ENCODE assay signal across 27 cellular contexts in genomic region chr10:94308866-94309265, GRCh38.
"Had no signal": no experiment of that assay in that cellular context is flagged by ENCODE, and none has a peak within 500 bp of the region (broad histone marks: within the 10 kb centered on the region; RNA-seq: fewer than 3 reads in every experiment).

No MANE protein-coding gene starts in this region.

- H3K27ac ChIP-seq: colonic mucosa, epithelial cell of prostate, gastroesophageal sphincter, right atrium auricular region, thyroid gland, upper lobe of right lung had no signal

- H3K27me3 ChIP-seq: colonic mucosa, gastroesophageal sphincter, right atrium auricular region, thyroid gland, upper lobe of right lung had no signal

- H3K4me3 Mint-ChIP-seq: activated naive CD8-positive, alpha-beta T cell treated with anti-CD3 and anti-CD28 coated beads for 36 hours; activated T-cell treated with anti-CD3 and anti-CD28 coated beads, Interleukin-2, amount 50 U/mL, for 4 hours; endodermal cell; naive B cell; stimulated activated naive CD8-positive, alpha-beta T cell treated with anti-CD3 and anti-CD28 coated beads, Interleukin-15, Interleukin-2, amounts not matched to agents 100 ng/mL and 50 ng/mL, for 24 hours; T-helper 1 cell treated with Interleukin-12 subunit alpha and Interleukin-12 subunit beta and Interleukin-4 antibody, amounts not matched to agents 30 μg/mL and 1 μg/mL, for 36 hours; WTC11 had no signal

- ATAC-seq: activated T-cell treated with anti-CD3 and anti-CD28 coated beads, Interleukin-2, amount 50 U/mL, for 4 hours; gastroesophageal sphincter; left cardiac atrium; upper lobe of right lung; WTC11 had no signal

- H3K4me3 ChIP-seq: colonic mucosa, gastroesophageal sphincter, right atrium auricular region, thyroid gland, upper lobe of right lung had no signal

- H3K9me3 ChIP-seq: colonic mucosa, gastroesophageal sphincter, right atrium auricular region, thyroid gland, upper lobe of right lung had no signal

- DNase-seq: activated CD4-positive, alpha-beta T cell treated with anti-CD3 and anti-CD28 coated beads, Interleukin-2, amount 50 U/mL, for 4 hours; activated CD8-positive, alpha-beta memory T cell treated with anti-CD3 and anti-CD28 coated beads for 24 hours; activated CD8-positive, alpha-beta memory T cell treated with anti-CD3 and anti-CD28 coated beads, Interleukin-2, amount 50 U/mL, for 4 hours; activated naive CD4-positive, alpha-beta T cell treated with Interleukin-2 at 50 U/mL for 16 hours; activated naive CD8-positive, alpha-beta T cell treated with anti-CD3 and anti-CD28 coated beads for 36 hours; activated T-cell treated with anti-CD3 and anti-CD28 coated beads, Interleukin-2, amount 50 U/mL, for 4 hours; caudate nucleus; colonic mucosa; endodermal cell; head of caudate nucleus; hypothalamus; islet precursor cell; left cardiac atrium; mesendoderm; naive B cell; nucleus accumbens; stimulated activated CD4-positive, alpha-beta T cell treated with anti-CD3 and anti-CD28 coated beads, Interleukin-1b, Interleukin-23, amount 100 ng/mL, for 48 hours; substantia nigra; T1000; thyroid gland; upper lobe of right lung had no signal

- H3K4me1 Mint-ChIP-seq: activated naive CD8-positive, alpha-beta T cell treated with anti-CD3 and anti-CD28 coated beads for 36 hours; naive B cell; WTC11 had no signal

- H3K9me3 Mint-ChIP-seq: activated naive CD8-positive, alpha-beta T cell treated with anti-CD3 and anti-CD28 coated beads for 36 hours; activated T-cell treated with anti-CD3 and anti-CD28 coated beads, Interleukin-2, amount 50 U/mL, for 4 hours; endodermal cell; naive B cell; stimulated activated naive CD8-positive, alpha-beta T cell treated with anti-CD3 and anti-CD28 coated beads, Interleukin-15, Interleukin-2, amounts not matched to agents 100 ng/mL and 50 ng/mL, for 24 hours; T-helper 1 cell treated with Interleukin-12 subunit alpha and Interleukin-12 subunit beta and Interleukin-4 antibody, amounts not matched to agents 30 μg/mL and 1 μg/mL, for 36 hours; WTC11 had no signal

- H3K4me1 ChIP-seq: colonic mucosa, gastroesophageal sphincter, right atrium auricular region, thyroid gland, upper lobe of right lung had no signal

- H3K27ac Mint-ChIP-seq: activated naive CD8-positive, alpha-beta T cell treated with anti-CD3 and anti-CD28 coated beads for 36 hours; endodermal cell; naive B cell; stimulated activated naive CD8-positive, alpha-beta T cell treated with anti-CD3 and anti-CD28 coated beads, Interleukin-15, Interleukin-2, amounts not matched to agents 100 ng/mL and 50 ng/mL, for 24 hours; T-helper 1 cell treated with Interleukin-12 subunit alpha and Interleukin-12 subunit beta and Interleukin-4 antibody, amounts not matched to agents 30 μg/mL and 1 μg/mL, for 36 hours; WTC11 had no signal

- H3K36me3 Mint-ChIP-seq: activated naive CD8-positive, alpha-beta T cell treated with anti-CD3 and anti-CD28 coated beads for 36 hours; naive B cell; WTC11 had no signal
